9 cellular contexts compared by ENCODE assay signal in the genomic region with DNA sequence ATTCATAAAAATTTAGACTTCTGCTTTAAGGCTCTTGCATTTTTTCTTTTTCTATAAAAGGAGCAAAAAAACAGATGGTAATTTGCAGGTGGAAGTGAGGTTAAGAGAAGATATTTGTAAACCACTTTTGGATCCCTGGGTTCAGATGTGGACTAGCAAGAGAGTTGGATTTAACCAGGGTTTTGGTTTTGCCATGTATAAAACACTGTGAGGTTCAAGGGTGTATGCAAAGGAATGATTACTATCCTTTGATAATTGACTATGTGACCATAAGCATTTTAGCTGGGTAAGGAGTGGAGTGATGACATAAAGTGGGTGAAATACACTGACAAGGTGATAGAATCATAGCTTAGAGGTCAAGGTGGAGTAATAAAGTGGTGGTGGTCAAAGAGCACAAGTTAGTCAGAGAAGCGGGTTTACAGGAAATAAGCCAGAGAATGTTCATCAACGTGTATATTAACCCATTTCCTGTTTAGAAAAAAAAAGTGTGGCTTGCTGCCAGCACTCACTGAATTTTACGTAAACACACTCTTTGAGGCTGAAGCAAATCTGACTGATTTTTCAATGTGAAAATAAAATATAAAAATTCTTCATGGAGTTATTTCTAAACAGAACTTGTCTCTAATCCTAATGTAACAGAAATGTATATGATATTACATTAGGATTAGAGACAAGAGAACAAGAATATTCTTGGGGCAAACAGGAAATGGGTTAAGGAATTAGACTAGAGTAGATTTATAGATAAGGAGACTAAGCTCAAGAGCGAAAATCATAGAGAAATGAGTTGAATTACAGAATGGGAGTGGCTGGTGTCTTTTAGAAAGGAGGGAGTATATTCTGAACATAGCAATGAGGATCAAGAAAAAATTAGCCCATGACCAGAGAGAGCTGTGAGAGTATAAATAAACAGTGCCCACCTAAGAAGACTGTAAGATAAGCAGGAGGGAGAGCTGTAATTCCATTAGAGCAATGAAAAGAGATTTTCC.
DNase-seq lines count a peak whose midpoint lies in the region; ATAC-seq, FAIRE-seq and TF ChIP-seq lines count a peak whose summit lies in the region.
"Had no signal": no experiment of that assay in that cellular context is flagged by ENCODE, and none has a peak within 500 bp of the region (broad histone marks: within the 10 kb centered on the region; RNA-seq: fewer than 3 reads in every experiment).

No MANE protein-coding gene starts in this region.

- peak overlapping the region; percentile 4 for H2AFZ ChIP-seq in osteoblast (ENCODE audit: low read length)

- H3K4me3 ChIP-seq in osteoblast (ENCODE audit: insufficient read depth, low read length) (no peak overlapping the region), vagina (no peak overlapping the region)

- peak overlapping the region; percentile 77 for H3K27ac Mint-ChIP-seq in activated naive CD8-positive, alpha-beta T cell

- H3K9me3 Mint-ChIP-seq in activated naive CD8-positive, alpha-beta T cell (ENCODE audit: low read depth), result peaks cover 22% of the 10 kb centered on the region

- peaks cover 24% of the 10 kb centered on the region for H3K4me1 Mint-ChIP-seq in activated naive CD8-positive, alpha-beta T cell (ENCODE audit: low read depth)
- H3K4me1 Mint-ChIP-seq: neural crest cell had no signal

- TF ChIP-seq POLR2A in vagina (IDR thresholded peaks at IDR 0.05), result no peak

- H3K36me3 Mint-ChIP-seq in activated naive CD8-positive, alpha-beta T cell, result peaks cover 13% of the 10 kb centered on the region

- no peaks in the 10 kb centered on the region for H3K79me2 ChIP-seq in osteoblast (ENCODE audit: insufficient read depth, low read length)

- H3K9me3 ChIP-seq in osteoblast (ENCODE audit: low read depth, low read length), result no peaks in the 10 kb centered on the region
- H3K9me3 ChIP-seq in vagina, result no peaks in the 10 kb centered on the region

- H3K4me2 ChIP-seq in osteoblast (ENCODE audit: insufficient read depth, low read length), result peak overlapping the region; percentile 27

- H3K27me3 ChIP-seq in osteoblast (ENCODE audit: insufficient read depth, low read length) (no peaks in the 10 kb centered on the region), vagina (no peaks in the 10 kb centered on the region)

- no peaks in the 10 kb centered on the region for H4K20me1 ChIP-seq in osteoblast (ENCODE audit: insufficient read depth, low read length)

- no peaks in the 10 kb centered on the region for H3K36me3 ChIP-seq in osteoblast (ENCODE audit: insufficient read depth, low read length)
- H3K36me3 ChIP-seq in vagina, result no peaks in the 10 kb centered on the region

- peak; percentile 94 for DNase-seq in ELR (ENCODE audit: low read depth)
- DNase-seq in HTR-8/SVneo (ENCODE audit: insufficient read length, low spot score), result peak; percentile 48
- DNase-seq in osteoblast (ENCODE audit: insufficient read length, low spot score, missing footprints), result no peak
- DNase-seq in vagina (ENCODE audit: extremely low spot score in 2 of 2), result no peak
- no peak for DNase-seq in DMS153 treated with DMSO at 0.1 percent for 48 hours (lab: John Stamatoyannopoulos, UW; ENCODE audit: unreplicated experiment)

- ATAC-seq in GM21367 (IDR thresholded peaks at IDR 0.05; ENCODE audit: unreplicated experiment) (peak; percentile 80), GM19455 (IDR thresholded peaks at IDR 0.05; ENCODE audit: unreplicated experiment) (no peak)

- TF ChIP-seq CTCF in osteoblast (IDR thresholded peaks at IDR 0.05; ENCODE audit: extremely low read depth, low read depth, low read length) (no peak), vagina (IDR thresholded peaks at IDR 0.05) (no peak)

- FAIRE-seq in HTR-8/SVneo (lab: Jason Lieb, UNC), result no peak

- peaks cover 8% of the 10 kb centered on the region for H3K4me1 ChIP-seq in osteoblast (ENCODE audit: insufficient read depth, low read length)
- H3K4me1 ChIP-seq in vagina, result peaks cover 14% of the 10 kb centered on the region

- H3K4me3 Mint-ChIP-seq in activated naive CD8-positive, alpha-beta T cell, result peak overlapping the region; percentile 31
- H3K4me3 Mint-ChIP-seq: neural crest cell had no signal

- intact Hi-C loops in vagina (cut with DNase I), result no loop called here

- no peaks in the 10 kb centered on the region for H3K27me3 Mint-ChIP-seq in activated naive CD8-positive, alpha-beta T cell

- no peak overlapping the region for H3K27ac ChIP-seq in osteoblast (ENCODE audit: low read depth, low read length)
- H3K27ac ChIP-seq in vagina, result no peak overlapping the region

Comparison
In these comparisons a context has a peak if more than half of its experiments do, and no peak if none do; other contexts are left out.
1. DNase-seq: peak in ELR (single experiment) and HTR-8/SVneo (single experiment); none in osteoblast (single experiment), vagina (0 of 2) and DMS153 treated with DMSO at 0.1 percent for 48 hours (single experiment).